ENCODE assay signal across 8 cellular contexts in genomic region chr7:43583424-43584199, GRCh38. TPM values are rescaled to one million over a fixed set of nuclear protein-coding genes. Genes with fewer than 3 reads are reported as not detected.
DNase-seq lines count a peak whose midpoint lies in the region; ATAC-seq and TF ChIP-seq lines count a peak whose summit lies in the region.

No MANE protein-coding gene starts in this region.

- peak overlapping the region; percentile 96 for H3K27ac ChIP-seq in naive thymus-derived CD4-positive, alpha-beta T cell (ENCODE audit: low read depth, low read length)

- H3K36me3 Mint-ChIP-seq in activated T-cell treated with anti-CD3 and anti-CD28 coated beads, Interleukin-2, amount 50 U/mL, for 24 hours (ENCODE audit: low read depth) = peaks cover 26% of the 10 kb centered on the region
- peaks cover 0 to 17% (median under 1%) of the 10 kb centered on the region in 5 donors for H3K36me3 Mint-ChIP-seq in naive thymus-derived CD4-positive, alpha-beta T cell
- H3K36me3 Mint-ChIP-seq in stimulated activated memory B cell treated with anti-CD40 and anti-IgM and Interleukin-4, amounts not matched to agents 10 μg/mL and 1 μg/mL and 100 μg/mL, for 72 hours = no peaks in the 10 kb centered on the region

- peak overlapping the region; percentile 96 for H3K4me3 Mint-ChIP-seq in activated T-cell treated with anti-CD3 and anti-CD28 coated beads, Interleukin-2, amount 50 U/mL, for 24 hours
- H3K4me3 Mint-ChIP-seq in naive thymus-derived CD4-positive, alpha-beta T cell = peak overlapping the region; percentile 96 to 100 (median 98)
- peak overlapping the region; percentile 100 for H3K4me3 Mint-ChIP-seq in stimulated activated memory B cell treated with anti-CD40 and anti-IgM and Interleukin-4, amounts not matched to agents 10 μg/mL and 1 μg/mL and 100 μg/mL, for 72 hours

- H3K27me3 Mint-ChIP-seq in activated T-cell treated with anti-CD3 and anti-CD28 coated beads, Interleukin-2, amount 50 U/mL, for 24 hours = no peaks in the 10 kb centered on the region
- H3K27me3 Mint-ChIP-seq in naive thymus-derived CD4-positive, alpha-beta T cell = peaks cover 0 to 22% (median 6%) of the 10 kb centered on the region in 5 donors
- H3K27me3 Mint-ChIP-seq in stimulated activated memory B cell treated with anti-CD40 and anti-IgM and Interleukin-4, amounts not matched to agents 10 μg/mL and 1 μg/mL and 100 μg/mL, for 72 hours = peaks cover 13% of the 10 kb centered on the region

- intact Hi-C loops in naive thymus-derived CD4-positive, alpha-beta T cell (cut with micrococcal nuclease) = loop anchor here (1.0 to 5.0 kb wide), 10 partner anchors 8 to 651 kb away; partner anchors contain the start of genes COA1 (in 2 of the 2), MRPL32 (in 2 of the 2), PSMA2 (in 2 of the 2) and UBE2D4 (in 2 of the 2)

- H3K9me3 ChIP-seq in naive thymus-derived CD4-positive, alpha-beta T cell (ENCODE audit: control insufficient read depth in 2 of 3, low read length in 3 of 3) = no peaks in the 10 kb centered on the region

- ATAC-seq in GM18868 (IDR thresholded peaks at IDR 0.05; ENCODE audit: unreplicated experiment) (peak; percentile 10), HG03135 (IDR thresholded peaks at IDR 0.05; ENCODE audit: unreplicated experiment) (peak; percentile 28)
- ATAC-seq in naive thymus-derived CD4-positive, alpha-beta T cell = peak; percentile 9
- peak; percentile 56 for ATAC-seq in stimulated activated memory B cell treated with anti-CD40 and anti-IgM and Interleukin-4, amounts not matched to agents 10 μg/mL and 1 μg/mL and 100 μg/mL, for 72 hours

- peaks cover 16 to 18% of the 10 kb centered on the region in 2 donors for H3K4me1 ChIP-seq in naive thymus-derived CD4-positive, alpha-beta T cell (ENCODE audit: control insufficient read depth in 2 of 2, insufficient read depth in 2 of 2, low read length in 2 of 2)

- H3K27ac Mint-ChIP-seq in activated T-cell treated with anti-CD3 and anti-CD28 coated beads, Interleukin-2, amount 50 U/mL, for 24 hours = peak overlapping the region; percentile 98
- peak overlapping the region; percentile 89 to 100 (median 95) for H3K27ac Mint-ChIP-seq in naive thymus-derived CD4-positive, alpha-beta T cell
- peak overlapping the region; percentile 97 for H3K27ac Mint-ChIP-seq in stimulated activated memory B cell treated with anti-CD40 and anti-IgM and Interleukin-4, amounts not matched to agents 10 μg/mL and 1 μg/mL and 100 μg/mL, for 72 hours

- CTCF ChIA-PET in naive thymus-derived CD4-positive, alpha-beta T cell (lab: Charles Lee) = interaction anchor here (0.6 to 10.6 kb wide), 52 partner anchors 8 to 653 kb away, joined by 3 to 440 read pairs (median 6); partner anchors contain the start of genes COA1, MRPL32 and PSMA2

- H3K27me3 ChIP-seq in naive thymus-derived CD4-positive, alpha-beta T cell (ENCODE audit: control insufficient read depth in 2 of 2, insufficient read depth in 2 of 2, low read length in 2 of 2) = no peaks in the 10 kb centered on the region

- no peaks in the 10 kb centered on the region for H3K9me3 Mint-ChIP-seq in activated T-cell treated with anti-CD3 and anti-CD28 coated beads, Interleukin-2, amount 50 U/mL, for 24 hours
- peaks cover 0 to 6% (median 0%) of the 10 kb centered on the region in 11 donors for H3K9me3 Mint-ChIP-seq in naive thymus-derived CD4-positive, alpha-beta T cell
- no peaks in the 10 kb centered on the region for H3K9me3 Mint-ChIP-seq in stimulated activated memory B cell treated with anti-CD40 and anti-IgM and Interleukin-4, amounts not matched to agents 10 μg/mL and 1 μg/mL and 100 μg/mL, for 72 hours

- peak overlapping the region; percentile 79 for H3K4me3 ChIP-seq in AG10803 (ENCODE audit: low read length)
- H3K4me3 ChIP-seq in naive thymus-derived CD4-positive, alpha-beta T cell (ENCODE audit: low read length) = peak overlapping the region; percentile 79

- H3K4me1 Mint-ChIP-seq in activated T-cell treated with anti-CD3 and anti-CD28 coated beads, Interleukin-2, amount 50 U/mL, for 24 hours (ENCODE audit: low read depth) = peaks cover 31% of the 10 kb centered on the region
- H3K4me1 Mint-ChIP-seq in naive thymus-derived CD4-positive, alpha-beta T cell = peaks cover 16 to 33% (median 20%) of the 10 kb centered on the region in 7 donors
- H3K4me1 Mint-ChIP-seq in stimulated activated memory B cell treated with anti-CD40 and anti-IgM and Interleukin-4, amounts not matched to agents 10 μg/mL and 1 μg/mL and 100 μg/mL, for 72 hours = peaks cover 35% of the 10 kb centered on the region

- DNase-seq in AG10803 (ENCODE audit: low read depth) (peak; percentile 58), NOMO-1 treated with dmso at 0.1 percent for 144 hours (lab: John Stamatoyannopoulos, UW; ENCODE audit: unreplicated experiment) (peak; percentile 16), fibroblast of gingiva (ENCODE audit: low read depth) (peak; percentile 45)
- DNase-seq in activated T-cell treated with anti-CD3 and anti-CD28 coated beads, Interleukin-2, amount 50 U/mL, for 24 hours = peak; percentile 80
- peak; percentile 59 to 87 (median 78) for DNase-seq in naive thymus-derived CD4-positive, alpha-beta T cell

- POLR2A ChIA-PET in naive thymus-derived CD4-positive, alpha-beta T cell (lab: Charles Lee) = interaction anchor here (0.9 to 7.8 kb wide), 31 partner anchors 8 to 651 kb away, joined by 3 to 185 read pairs (median 7); partner anchors contain the start of genes BLVRA, COA1, MRPL32 and PSMA2

- peaks cover 0 to 4% (median 0%) of the 10 kb centered on the region in 3 experiments for H3K36me3 ChIP-seq in naive thymus-derived CD4-positive, alpha-beta T cell (ENCODE audit: control insufficient read depth in 2 of 3, insufficient read depth in 3 of 3, low read length in 3 of 3)

- TF ChIP-seq CTCF in AG10803 (conservative IDR thresholded peaks at IDR 0.05; ENCODE audit: low read length) = peak; percentile 16

RNA-seq across cellular contexts. Expression of gene STK17A, which starts 0.7 kb away (rescaled TPM):
- 100 to 1,000 TPM in 2 of 5 experiments, 10 to 100 TPM in 3; 71.3 to 132 (median 95.8) TPM for total RNA-seq in naive thymus-derived CD4-positive, alpha-beta T cell
- 100 to 1,000 TPM; 199 to 292 TPM for polyA plus RNA-seq in naive thymus-derived CD4-positive, alpha-beta T cell

Comparison
In these comparisons a context has a peak if more than half of its experiments do, and no peak if none do; other contexts are left out.
1. Peak in every context shown above with its lines: DNase-seq, ATAC-seq, H3K4me3 ChIP-seq and H3K27ac ChIP-seq.
2. DNase-seq: peak in every context shown above with its lines; median percentile 80 in activated T-cell treated with anti-CD3 and anti-CD28 coated beads, Interleukin-2, amount 50 U/mL, for 24 hours; 78 in naive thymus-derived CD4-positive, alpha-beta T cell; 58 in AG10803; 45 in fibroblast of gingiva; 16 in NOMO-1 treated with dmso at 0.1 percent for 144 hours.